In the genomic region with DNA sequence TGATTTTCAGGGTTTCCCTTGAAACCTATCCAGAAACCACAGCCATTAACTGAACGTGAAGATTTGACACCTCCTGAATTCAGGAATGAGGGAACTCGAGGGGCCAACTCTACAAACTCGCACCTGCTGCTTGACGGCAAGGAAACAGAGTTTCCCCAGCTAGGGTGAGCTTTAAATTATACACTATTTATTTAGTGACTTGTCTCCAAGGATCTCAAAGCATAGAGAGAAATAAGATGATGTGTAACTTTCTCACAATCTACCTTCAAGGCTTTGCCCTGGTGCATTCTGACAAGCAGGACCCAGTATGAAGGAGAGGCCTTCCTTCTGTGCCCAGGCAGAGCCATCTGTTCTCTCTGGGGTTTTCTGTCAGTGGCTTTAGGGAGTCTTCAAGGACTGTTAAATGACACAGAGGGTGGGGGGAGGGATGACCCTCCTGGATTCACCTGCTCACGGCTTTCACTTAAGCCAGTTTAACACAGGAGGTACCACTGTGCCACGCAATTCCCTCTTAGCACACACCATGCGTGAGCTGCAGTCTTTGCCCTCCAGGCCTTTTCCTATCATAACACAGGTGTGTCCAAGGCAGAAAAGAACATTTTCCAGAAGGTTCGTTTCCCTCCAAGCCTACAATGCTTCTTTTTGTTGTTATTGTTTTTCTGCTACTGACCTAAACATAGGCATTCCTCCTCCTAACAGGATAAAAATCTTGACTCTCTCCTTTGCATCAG, we compare ENCODE assay signal across 12 cellular contexts. TPM values are rescaled to one million over a fixed set of nuclear protein-coding genes. Genes with fewer than 3 reads are reported as not detected.
DNase-seq lines count a peak whose midpoint lies in the region; ATAC-seq and TF ChIP-seq lines count a peak whose summit lies in the region.
"Had no signal": no experiment of that assay in that cellular context is flagged by ENCODE, and none has a peak within 500 bp of the region (broad histone marks: within the 10 kb centered on the region; RNA-seq: fewer than 3 reads in every experiment).

No MANE protein-coding gene starts in this region.

- H3K4me1 Mint-ChIP-seq in activated naive CD8-positive, alpha-beta T cell (ENCODE audit: low read depth), result peaks cover 3% of the 10 kb centered on the region
- peaks cover 2% of the 10 kb centered on the region for H3K4me1 Mint-ChIP-seq in activated naive CD8-positive, alpha-beta T cell treated with anti-CD3 and anti-CD28 coated beads for 36 hours
- peaks cover 58% of the 10 kb centered on the region for H3K4me1 Mint-ChIP-seq in brain

- TF ChIP-seq EP300 in upper lobe of left lung (IDR thresholded peaks at IDR 0.05), result no peak

- DNase-seq in activated naive CD8-positive, alpha-beta T cell treated with anti-CD3 and anti-CD28 coated beads for 36 hours, result no peak
- DNase-seq in mucosa of descending colon (no peak), upper lobe of left lung (no peak), amygdala (lab: John Stamatoyannopoulos, UW) (no peak), erythroblast (lab: John Stamatoyannopoulos, UW) (no peak)
- DNase-seq: activated CD4-positive, alpha-beta T cell treated with anti-CD3 and anti-CD28 coated beads, Interleukin-2, amount 50 U/mL, for 4 hours; CD4-positive, alpha-beta memory T cell; stimulated activated naive CD4-positive, alpha-beta T cell treated with Interleukin-2 at 50 U/mL for 16 hours had no signal

- peaks cover 38% of the 10 kb centered on the region for H3K4me1 ChIP-seq in mucosa of descending colon (ENCODE audit: low read depth)
- peaks cover 33 to 64% (median 38%) of the 10 kb centered on the region in 4 donors for H3K4me1 ChIP-seq in upper lobe of left lung

- peaks cover 19% of the 10 kb centered on the region for H3K27me3 Mint-ChIP-seq in activated naive CD8-positive, alpha-beta T cell
- peaks cover 37% of the 10 kb centered on the region for H3K27me3 Mint-ChIP-seq in activated naive CD8-positive, alpha-beta T cell treated with anti-CD3 and anti-CD28 coated beads for 36 hours
- no peaks in the 10 kb centered on the region for H3K27me3 Mint-ChIP-seq in brain

- peak overlapping the region; percentile 73 for H3K4me3 Mint-ChIP-seq in activated naive CD8-positive, alpha-beta T cell
- H3K4me3 Mint-ChIP-seq in activated naive CD8-positive, alpha-beta T cell treated with anti-CD3 and anti-CD28 coated beads for 36 hours, result no peak overlapping the region
- peak overlapping the region; percentile 81 to 91 (median 85) for H3K4me3 Mint-ChIP-seq in brain

- H3K9me3 Mint-ChIP-seq in activated naive CD8-positive, alpha-beta T cell (ENCODE audit: low read depth), result no peaks in the 10 kb centered on the region
- no peaks in the 10 kb centered on the region for H3K9me3 Mint-ChIP-seq in activated naive CD8-positive, alpha-beta T cell treated with anti-CD3 and anti-CD28 coated beads for 36 hours
- H3K9me3 Mint-ChIP-seq in brain, result no peaks in the 10 kb centered on the region
- H3K9me3 Mint-ChIP-seq: CD4-positive, alpha-beta memory T cell had no signal

- H3K36me3 Mint-ChIP-seq in activated naive CD8-positive, alpha-beta T cell, result no peaks in the 10 kb centered on the region
- no peaks in the 10 kb centered on the region for H3K36me3 Mint-ChIP-seq in activated naive CD8-positive, alpha-beta T cell treated with anti-CD3 and anti-CD28 coated beads for 36 hours
- H3K36me3 Mint-ChIP-seq in brain, result no peaks in the 10 kb centered on the region
- H3K36me3 Mint-ChIP-seq: CD4-positive, alpha-beta memory T cell had no signal

- peak overlapping the region; percentile 93 to 98 (median 94) for H3K27ac ChIP-seq in upper lobe of left lung
- H3K27ac ChIP-seq: neutrophil had no signal

- H3K9me3 ChIP-seq in mucosa of descending colon, result no peaks in the 10 kb centered on the region
- no peaks in the 10 kb centered on the region for H3K9me3 ChIP-seq in upper lobe of left lung
- H3K9me3 ChIP-seq: neutrophil had no signal

- TF ChIP-seq CTCF in brain (conservative IDR thresholded peaks at IDR 0.05) (no peak), mucosa of descending colon (IDR thresholded peaks at IDR 0.05) (no peak), upper lobe of left lung (IDR thresholded peaks at IDR 0.05) (no peak)

- peak; percentile 16 for ATAC-seq in mucosa of descending colon
- no peak for ATAC-seq in upper lobe of left lung (ENCODE audit: low FRiP score in 2 of 2)
- no peak for ATAC-seq in GM21717 (IDR thresholded peaks at IDR 0.05; ENCODE audit: unreplicated experiment)

- no peaks in the 10 kb centered on the region for H3K27me3 ChIP-seq in upper lobe of left lung

- no peak overlapping the region for H3K27ac Mint-ChIP-seq in activated naive CD8-positive, alpha-beta T cell
- H3K27ac Mint-ChIP-seq in activated naive CD8-positive, alpha-beta T cell treated with anti-CD3 and anti-CD28 coated beads for 36 hours, result no peak overlapping the region
- peak overlapping the region in 4 of 5 experiments; percentile 68 to 95 (median 76) for H3K27ac Mint-ChIP-seq in brain
- H3K27ac Mint-ChIP-seq: CD4-positive, alpha-beta memory T cell had no signal

- intact Hi-C loops in mucosa of descending colon (cut with DNase I, micrococcal nuclease), result no loop called here

- H3K36me3 ChIP-seq in mucosa of descending colon (ENCODE audit: low read depth) (no peaks in the 10 kb centered on the region), upper lobe of left lung (no peaks in the 10 kb centered on the region)
- H3K36me3 ChIP-seq: neutrophil had no signal

- H3K4me3 ChIP-seq in mucosa of descending colon, result no peak overlapping the region
- H3K4me3 ChIP-seq in upper lobe of left lung, result peak overlapping the region in 3 of 4 donors; percentile 71 to 83 (median 80)

- TF ChIP-seq POLR2A in upper lobe of left lung (IDR thresholded peaks at IDR 0.05) (no peak), erythroblast (IDR thresholded peaks at IDR 0.05; ENCODE audit: low read length) (no peak)

- WGBS in upper lobe of left lung, 2 donors, result 52 to 65% methylated on average over 8 of the region's 8 CpGs

RNA-seq across cellular contexts. Expression of a gene that starts 1.3 kb away (rescaled TPM):
- under 1 TPM; 0.40 to 0.54 TPM for total RNA-seq in activated naive CD8-positive, alpha-beta T cell treated with anti-CD3 and anti-CD28 coated beads for 36 hours
- polyA plus RNA-seq in brain (ENCODE audit: insufficient read depth, low read depth, low replicate concordance), result 7.6 TPM
- 10 to 100 TPM; 13.8 to 36.0 (median 15.5) TPM for total RNA-seq in mucosa of descending colon
- 10 to 100 TPM; 22.4 to 40.3 (median 27.0) TPM for total RNA-seq in upper lobe of left lung

Comparison
In these comparisons a context has a peak if more than half of its experiments do, and no peak if none do; other contexts are left out.
1. H3K27ac Mint-ChIP-seq: peak in brain (4 of 5); none in activated naive CD8-positive, alpha-beta T cell (single experiment) and activated naive CD8-positive, alpha-beta T cell treated with anti-CD3 and anti-CD28 coated beads for 36 hours (single experiment).
2. RNA of a gene that starts 1.3 kb away (total RNA-seq): 22.4 to 40.3 TPM in upper lobe of left lung and 13.8 to 36.0 TPM in mucosa of descending colon; 0.40 to 0.54 TPM in activated naive CD8-positive, alpha-beta T cell treated with anti-CD3 and anti-CD28 coated beads for 36 hours; every median in the first group is over 4 times any median in the second.